In the genomic region with DNA sequence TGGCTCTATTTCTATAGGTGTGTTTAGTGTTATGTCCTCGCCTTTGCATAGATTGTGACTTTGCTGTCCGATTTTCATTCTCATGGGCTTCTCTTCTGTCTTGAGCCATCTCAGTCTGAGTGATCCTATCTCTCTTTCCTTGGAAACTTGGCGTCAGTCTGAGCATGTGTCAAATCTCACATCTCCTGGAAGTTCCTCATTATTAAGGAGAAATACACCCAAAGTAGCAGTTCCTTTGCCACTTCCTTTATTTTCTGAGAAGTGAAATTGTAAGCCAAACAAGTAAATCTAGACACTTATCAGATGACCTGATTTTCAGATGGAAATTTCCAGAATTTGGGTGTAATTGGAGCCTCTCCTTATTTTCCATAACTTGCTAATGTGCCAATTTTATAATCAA, we compare ENCODE assay signal across 32 cellular contexts.
DNase-seq lines count a peak whose midpoint lies in the region; ATAC-seq, FAIRE-seq and TF ChIP-seq lines count a peak whose summit lies in the region.
"Had no signal": no experiment of that assay in that cellular context is flagged by ENCODE, and none has a peak within 500 bp of the region (broad histone marks: within the 10 kb centered on the region; RNA-seq: fewer than 3 reads in every experiment).

No MANE protein-coding gene starts in this region.

- intact Hi-C loops in left ventricle myocardium superior (cut with micrococcal nuclease) (no loop called here), cardiac septum (cut with DNase I) (no loop called here), left lung (cut with DNase I) (no loop called here), upper lobe of right lung (cut with DNase I) (no loop called here)

- DNase-seq in left ventricle myocardium superior (no peak), cardiac septum (ENCODE audit: low spot score) (no peak), NOMO-1 treated with DMSO at 0.1 percent for 48 hours (lab: John Stamatoyannopoulos, UW; ENCODE audit: unreplicated experiment) (peak; percentile 94), left lung (no peak), upper lobe of right lung (no peak), urothelium cell line (ENCODE audit: low spot score) (no peak)
- DNase-seq: activated CD8-positive, alpha-beta memory T cell treated with anti-CD3 and anti-CD28 coated beads, Interleukin-2, amount 10 ng/mL, durations not matched to agents 7 days and 5 days; activated gamma-delta T cell treated with Interleukin-2 at 50 U/mL for 16 hours; activated naive CD8-positive, alpha-beta T cell treated with anti-CD3 and anti-CD28 coated beads, Interleukin-2, amount 10 ng/mL, durations not matched to agents 7 days and 5 days; activated T-cell treated with anti-CD3 and anti-CD28 coated beads, Interleukin-2, amount 50 U/mL, for 48 hours; aorta; DMS153; effector CD8-positive, alpha-beta T cell; hippocampal formation; mammary epithelial cell; NCI-H1694; NCI-H524 treated with DMSO at 0.1 percent for 48 hours; NK-92 treated with Interleukin-12 subunit alpha and Interleukin-12 subunit beta, amount 100 ng/mL, for 24 hours; Peyer's patch; SJCRH30; stimulated activated CD4-positive, alpha-beta T cell treated with anti-CD3 and anti-CD28 coated beads, Interleukin-12 subunit alpha, Interleukin-12 subunit beta, amount 100 ng/mL, for 4 hours; stimulated activated CD4-positive, alpha-beta T cell treated with anti-CD3 and anti-CD28 coated beads, Interleukin-2, amount 100 ng/mL, for 48 hours; stomach; T-cell had no signal

- ATAC-seq in left ventricle myocardium superior (peak; percentile 22), left lung (peak; percentile 46), upper lobe of right lung (peak; percentile 70), HG02798 (IDR thresholded peaks at IDR 0.05; ENCODE audit: poor library complexity, unreplicated experiment) (no peak), GM21390 (IDR thresholded peaks at IDR 0.05; ENCODE audit: unreplicated experiment) (no peak)
- ATAC-seq: activated CD8-positive, alpha-beta memory T cell treated with anti-CD3 and anti-CD28 coated beads, Interleukin-2, amount 10 ng/mL, durations not matched to agents 7 days and 5 days; gastroesophageal sphincter; sciatic nerve; T-cell had no signal

- H3K27ac ChIP-seq in left lung (no peak overlapping the region), upper lobe of right lung (no peak overlapping the region)
- H3K27ac ChIP-seq: gastroesophageal sphincter, KMS-11, Peyer's patch, SJCRH30, stomach, vagina had no signal

- no peaks in the 10 kb centered on the region for H3K4me1 ChIP-seq in left lung
- no peaks in the 10 kb centered on the region for H3K4me1 ChIP-seq in upper lobe of right lung
- H3K4me1 ChIP-seq: Peyer's patch, SJCRH30, vagina had no signal

- no peak for TF ChIP-seq CTCF in left lung (IDR thresholded peaks at IDR 0.05)
- TF ChIP-seq CTCF in upper lobe of right lung (IDR thresholded peaks at IDR 0.05) = no peak

- H3K4me3 ChIP-seq in left lung = no peak overlapping the region
- H3K4me3 ChIP-seq in upper lobe of right lung = no peak overlapping the region
- H3K4me3 ChIP-seq: gastroesophageal sphincter, Peyer's patch, SJCRH30, stomach, vagina had no signal

- H3K9me3 ChIP-seq in left lung = no peaks in the 10 kb centered on the region
- no peaks in the 10 kb centered on the region for H3K9me3 ChIP-seq in upper lobe of right lung
- H3K9me3 ChIP-seq: gastroesophageal sphincter, Peyer's patch, SJCRH30, vagina had no signal

- H3K27me3 ChIP-seq in left lung (no peaks in the 10 kb centered on the region), upper lobe of right lung (no peaks in the 10 kb centered on the region)
- H3K27me3 ChIP-seq: gastroesophageal sphincter, Peyer's patch, SJCRH30, stomach, vagina had no signal

- H3K36me3 ChIP-seq in left lung (no peaks in the 10 kb centered on the region), upper lobe of right lung (no peaks in the 10 kb centered on the region)
- H3K36me3 ChIP-seq: gastroesophageal sphincter, Peyer's patch, SJCRH30, stomach, vagina had no signal

- no peak for FAIRE-seq in urothelium cell line (lab: Jason Lieb, UNC)
- FAIRE-seq: colon, H54 had no signal

Comparison
In these comparisons a context has a peak if more than half of its experiments do, and no peak if none do; other contexts are left out.
1. ATAC-seq: peak in left ventricle myocardium superior (single experiment), left lung (single experiment) and upper lobe of right lung (single experiment); none in HG02798 (single experiment) and GM21390 (single experiment).